ENCODE assay signal across 8 cellular contexts in the genomic region with DNA sequence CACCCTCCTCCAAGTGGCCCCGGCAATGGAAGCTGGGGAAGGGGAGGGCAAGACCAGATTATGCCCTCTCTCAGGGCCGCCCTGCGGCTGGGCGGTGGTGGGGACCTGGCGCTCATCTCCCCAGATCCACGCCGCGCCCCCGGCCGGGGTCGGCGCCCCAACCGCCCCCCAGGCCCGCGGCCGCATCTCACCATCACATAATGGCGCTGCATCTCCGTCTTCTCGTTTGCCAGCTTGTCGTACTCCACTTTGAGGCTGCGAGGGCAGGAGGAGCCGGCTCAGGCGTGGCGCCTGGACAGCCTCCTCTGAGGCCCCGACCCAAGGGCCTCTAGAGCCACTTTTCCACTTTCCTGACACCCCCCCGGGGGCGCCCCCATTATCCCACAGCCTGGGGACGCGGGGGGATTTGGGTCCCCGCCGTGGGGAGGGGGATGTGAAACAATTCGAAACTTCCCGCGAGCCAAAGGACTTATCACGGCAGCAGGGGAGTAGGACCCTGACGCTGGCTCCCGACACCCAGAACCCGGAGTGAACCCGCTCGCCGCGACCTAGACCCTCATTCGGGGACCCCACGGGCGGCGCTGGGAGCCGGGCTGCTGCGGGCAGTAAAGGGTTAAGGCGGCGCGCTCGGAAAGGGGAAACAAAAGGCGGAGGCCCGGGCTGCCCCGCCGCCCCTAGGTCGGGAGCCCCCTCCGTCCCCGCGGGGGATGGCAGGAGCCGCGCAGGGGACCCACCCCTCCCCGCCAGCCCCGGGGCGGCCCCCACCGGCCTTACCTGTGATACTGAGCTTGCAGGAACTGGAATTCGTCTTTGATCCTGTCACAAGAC. TPM values are rescaled to one million over a fixed set of nuclear protein-coding genes. Genes with fewer than 3 reads are reported as not detected.
DNase-seq lines count a peak whose midpoint lies in the region; ATAC-seq and TF ChIP-seq lines count a peak whose summit lies in the region.

No MANE protein-coding gene starts in this region.

- no peak for TF ChIP-seq CTCF in IMR-90 (conservative IDR thresholded peaks at IDR 0.05; ENCODE audit: low read depth, low read length)
- peak in 1 of 5 experiments; percentile 14 for TF ChIP-seq CTCF in transverse colon (IDR thresholded peaks at IDR 0.05)

- H4K8ac ChIP-seq in IMR-90 (ENCODE audit: low read depth in 2 of 2, low read length in 2 of 2) = no peak overlapping the region

- H3K9ac ChIP-seq in BLaER1 = no peak overlapping the region
- H3K9ac ChIP-seq in IMR-90 (ENCODE audit: low read depth, low read length) = peak overlapping the region; percentile 79
- H3K9ac ChIP-seq in endocrine pancreas (ENCODE audit: control insufficient read depth, insufficient read depth, low read length) = peak overlapping the region; percentile 56

- no peak overlapping the region for H2BK15ac ChIP-seq in IMR-90 (ENCODE audit: low read depth, low read length)

- peak overlapping the region; percentile 19; the same call in 1 of the 2 replicates for H2AK5ac ChIP-seq in IMR-90 (ENCODE audit: low read depth, low read length)

- TF ChIP-seq POLR2A in IMR-90 (IDR thresholded peaks at IDR 0.05; ENCODE audit: low read depth, low read length) = no peak
- TF ChIP-seq POLR2A in transverse colon (IDR thresholded peaks at IDR 0.05) = no peak

- no peak for ATAC-seq in IMR-90 (ENCODE audit: low read depth)
- peak; percentile 27 to 29 for ATAC-seq in naive B cell (ENCODE audit: low read depth in 2 of 2)

- peaks cover 58 to 75% (median 62%) of the 10 kb centered on the region in 3 donors for H3K4me1 Mint-ChIP-seq in naive B cell

- H3K4me3 Mint-ChIP-seq in naive B cell = peak overlapping the region; percentile 88 to 99 (median 98)

- peak overlapping the region in 5 of 6 donors; percentile 67 to 98 (median 87) for H3K27ac Mint-ChIP-seq in naive B cell

- no peak overlapping the region for H3K18ac ChIP-seq in IMR-90 (ENCODE audit: low read depth, low read length)

- in situ Hi-C loops in IMR-90 (cut with MboI; ENCODE audit: low sequenced_read_pairs) = loop anchor here (25.0 kb wide), 1 partner anchor 392 kb away; no protein-coding TSS in a partner anchor
- in situ Hi-C loops in transverse colon (cut with MboI; ENCODE audit: low pct_ligation_motif_present in 1 of 4, low pct_unique_long_range_greater_than_20kb in 1 of 4, low sequenced_read_pairs in 3 of 4) = no loop called here

- H3K36me3 Mint-ChIP-seq in naive B cell = peaks cover 7 to 9% of the 10 kb centered on the region in 2 donors

- H3K27me3 ChIP-seq in BLaER1 (peaks cover 97% of the 10 kb centered on the region), IMR-90 (ENCODE audit: control insufficient read depth, insufficient read depth, low read length) (no peaks in the 10 kb centered on the region), endocrine pancreas (ENCODE audit: control insufficient read depth, insufficient read depth, low read length) (no peaks in the 10 kb centered on the region), transverse colon (no peaks in the 10 kb centered on the region)

- TF ChIP-seq EP300 in transverse colon (IDR thresholded peaks at IDR 0.05; ENCODE audit: low read depth) = no peak

- H3K4me2 ChIP-seq in BLaER1 = peak overlapping the region; percentile 99
- peak overlapping the region; percentile 85 for H3K4me2 ChIP-seq in IMR-90 (ENCODE audit: low read depth, low read length)

- peaks cover 22 to 47% of the 10 kb centered on the region in 2 experiments; a peak in 3 of 4 replicates for H3K79me1 ChIP-seq in IMR-90 (ENCODE audit: low read depth in 1 of 2, low read length in 2 of 2)

- H4K5ac ChIP-seq in IMR-90 (ENCODE audit: low read depth, low read length) = no peak overlapping the region; the same call in 1 of the 2 replicates

- H4K20me1 ChIP-seq in BLaER1 = peaks cover 67% of the 10 kb centered on the region
- H4K20me1 ChIP-seq in IMR-90 (ENCODE audit: insufficient read depth, low read length) = peaks cover 42% of the 10 kb centered on the region

- CTCF ChIA-PET in IMR-90 (lab: Yijun Ruan, JAX) = no interaction called here

- no peak overlapping the region for H2BK120ac ChIP-seq in IMR-90 (ENCODE audit: low read depth, low read length)

- peak overlapping the region; percentile 72 for H3K23ac ChIP-seq in IMR-90 (ENCODE audit: low read depth, low read length)

- no peak overlapping the region for H2BK20ac ChIP-seq in IMR-90 (ENCODE audit: low read depth, low read length)

- H2BK5ac ChIP-seq in IMR-90 (ENCODE audit: low read depth, low read length, poor library complexity, severe bottlenecking) = no peak overlapping the region

- H3K14ac ChIP-seq in IMR-90 (replicated peaks; ENCODE audit: low read depth, low read length) = no peak overlapping the region; the same call in 1 of the 2 replicates

- intact Hi-C loops in IMR-90 (cut with micrococcal nuclease) (loop anchor here (2.0 to 10.0 kb wide), 6 partner anchors 143 to 519 kb away; no protein-coding TSS in a partner anchor), transverse colon (cut with DNase I; ENCODE audit: low total_unique reads) (loop anchor here (5.0 to 10.0 kb wide), 2 partner anchors 169 to 227 kb away; no protein-coding TSS in a partner anchor)

- H3K4me3 ChIP-seq in BLaER1 (peak overlapping the region; percentile 62), IMR-90 (ENCODE audit: insufficient read depth, low read depth, low read length) (peak overlapping the region; percentile 94), endocrine pancreas (ENCODE audit: control insufficient read depth, insufficient read depth, low read length) (peak overlapping the region; percentile 28), transverse colon (peak overlapping the region; percentile 86 to 94 (median 88))

- no peaks in the 10 kb centered on the region for H3K9me3 Mint-ChIP-seq in naive B cell

- H4K91ac ChIP-seq in IMR-90 (ENCODE audit: insufficient read depth, low read depth, low read length) = no peak overlapping the region; the same call in 1 of the 2 replicates

- dilution Hi-C loops in IMR-90 (cut with HindIII; ENCODE audit: low sequenced_read_pairs, unreplicated experiment) = no loop called here

- 0 out of 2 replicates have a peak overlapping the region, but pooled peaks have one; percentile 54 for H3K56ac ChIP-seq in IMR-90 (ENCODE audit: extremely low read depth, insufficient read depth, low read length)

- 3% methylated on average over 19 of the region's 67 CpGs; no CpG with 5 or more reads in 1 of the 2 experiments for WGBS in IMR-90 (ENCODE audit: extremely low coverage in 2 of 2, insufficient read length in 1 of 2), 2 experiments
- WGBS in transverse colon (ENCODE audit: low coverage in 1 of 2), 2 donors = 1% methylated on average over 48 of the region's 67 CpGs; no CpG with 5 or more reads in 1 of the 2 donors

- BruUV-seq in IMR-90 (replicated peaks; lab: Mats Ljungman, UMichigan) = no TSS peak

- H3K4ac ChIP-seq in IMR-90 (ENCODE audit: low read depth, low read length) = peak overlapping the region; percentile 26; the same call in 1 of the 2 replicates

- peaks cover 23% of the 10 kb centered on the region for H3K9me1 ChIP-seq in IMR-90 (ENCODE audit: insufficient read depth, low read length)

- no peaks in the 10 kb centered on the region for H3K9me3 ChIP-seq in BLaER1
- no peaks in the 10 kb centered on the region for H3K9me3 ChIP-seq in IMR-90 (ENCODE audit: control insufficient read depth, insufficient read depth, low read length)
- H3K9me3 ChIP-seq in endocrine pancreas (ENCODE audit: control insufficient read depth, low read length) = no peaks in the 10 kb centered on the region
- H3K9me3 ChIP-seq in transverse colon = no peaks in the 10 kb centered on the region

- no peak for TF ChIP-seq RAD21 in IMR-90 (IDR thresholded peaks at IDR 0.05; ENCODE audit: low read length)

- H3K36me3 ChIP-seq in BLaER1 = no peaks in the 10 kb centered on the region
- peaks cover 11% of the 10 kb centered on the region for H3K36me3 ChIP-seq in IMR-90 (ENCODE audit: control insufficient read depth, insufficient read depth, low read length)
- H3K36me3 ChIP-seq in endocrine pancreas (ENCODE audit: control insufficient read depth, insufficient read depth, low read length) = no peaks in the 10 kb centered on the region
- H3K36me3 ChIP-seq in transverse colon = no peaks in the 10 kb centered on the region

- H2AFZ ChIP-seq in IMR-90 (replicated peaks; ENCODE audit: low read length, poor library complexity) = peak overlapping the region; percentile 88

- POLR2A ChIA-PET in IMR-90 (lab: Charles Lee; ENCODE audit: unreplicated experiment) = no interaction called here

- peaks cover under 1 to 3% (median 2%) of the 10 kb centered on the region in 3 donors for H3K27me3 Mint-ChIP-seq in naive B cell

- peaks cover 57% of the 10 kb centered on the region for H3K4me1 ChIP-seq in BLaER1
- peaks cover 32% of the 10 kb centered on the region for H3K4me1 ChIP-seq in IMR-90 (ENCODE audit: control insufficient read depth, insufficient read depth, low read length)
- no peaks in the 10 kb centered on the region for H3K4me1 ChIP-seq in endocrine pancreas (ENCODE audit: control insufficient read depth, insufficient read depth, low read length)
- H3K4me1 ChIP-seq in transverse colon = peaks cover 41 to 69% (median 67%) of the 10 kb centered on the region in 4 donors

- H2AK9ac ChIP-seq in IMR-90 (replicated peaks; ENCODE audit: low read depth, low read length, poor library complexity) = peak overlapping the region; percentile 83

- no peak overlapping the region for H3K27ac ChIP-seq in BLaER1
- H3K27ac ChIP-seq in IMR-90 (ENCODE audit: insufficient read depth, low read length) = peak overlapping the region; percentile 73
- peak overlapping the region; percentile 95 to 97 (median 96) for H3K27ac ChIP-seq in transverse colon

- DNase-seq in IMR-90 (no peak), naive B cell (peak; percentile 75), transverse colon (peak; percentile 43), ureter (ENCODE audit: low spot score) (no peak), medulla oblongata (ENCODE audit: extremely low spot score) (no peak)
- DNase-seq in activated CD4-positive, alpha-beta T cell treated with anti-CD3 and anti-CD28 coated beads for 48 hours = peak; percentile 61

TF ChIP-seq in IMR-90, 13 proteins besides CTCF, POLR2A, EP300 and RAD21 (continues in another document):
- no peak for TF ChIP-seq FOS (IDR thresholded peaks at IDR 0.05; ENCODE audit: low read depth, low read length)

RNA-seq across cellular contexts. Expression of gene TLE3, which starts 2.1 kb away (rescaled TPM):
- total RNA-seq in IMR-90 (2012; rRNA removed) (5.6 and 6.5 TPM in 2 replicates), transverse colon (100 to 1,000 TPM in 2 of 4 donors, 10 to 100 TPM in 2; 49.8 to 223 (median 114) TPM), ureter (37.8 TPM)
- polyA plus RNA-seq in IMR-90 (2012; rRNA removed) (15.2 and 16.3 TPM in 2 replicates), naive B cell (ENCODE audit: low read depth in 6 of 6) (10 to 100 TPM in 5 of 6 donors, under 1 TPM in 1; 0.40 to 37.9 (median 15.8) TPM)
- polyA plus RNA-seq in IMR-90 (2012; cell fraction: cytosol; rRNA removed) = 15.9 and 20.8 TPM in 2 replicates
- polyA plus RNA-seq in IMR-90 (2012; cell fraction: nucleus; rRNA removed; ENCODE audit: low replicate concordance) = 43.1 and 63.1 TPM in 2 replicates

Comparison
In these comparisons a context has a peak if more than half of its experiments do, and no peak if none do; other contexts are left out.
1. H3K4me3 ChIP-seq: peak in every context shown above with its lines; median percentile 94 in IMR-90; 88 in transverse colon; 62 in BLaER1; 28 in endocrine pancreas.
2. DNase-seq: peak in activated CD4-positive, alpha-beta T cell treated with anti-CD3 and anti-CD28 coated beads for 48 hours (single experiment), naive B cell (single experiment) and transverse colon (single experiment); none in IMR-90 (single experiment), ureter (single experiment) and medulla oblongata (single experiment).